In the genomic region with DNA sequence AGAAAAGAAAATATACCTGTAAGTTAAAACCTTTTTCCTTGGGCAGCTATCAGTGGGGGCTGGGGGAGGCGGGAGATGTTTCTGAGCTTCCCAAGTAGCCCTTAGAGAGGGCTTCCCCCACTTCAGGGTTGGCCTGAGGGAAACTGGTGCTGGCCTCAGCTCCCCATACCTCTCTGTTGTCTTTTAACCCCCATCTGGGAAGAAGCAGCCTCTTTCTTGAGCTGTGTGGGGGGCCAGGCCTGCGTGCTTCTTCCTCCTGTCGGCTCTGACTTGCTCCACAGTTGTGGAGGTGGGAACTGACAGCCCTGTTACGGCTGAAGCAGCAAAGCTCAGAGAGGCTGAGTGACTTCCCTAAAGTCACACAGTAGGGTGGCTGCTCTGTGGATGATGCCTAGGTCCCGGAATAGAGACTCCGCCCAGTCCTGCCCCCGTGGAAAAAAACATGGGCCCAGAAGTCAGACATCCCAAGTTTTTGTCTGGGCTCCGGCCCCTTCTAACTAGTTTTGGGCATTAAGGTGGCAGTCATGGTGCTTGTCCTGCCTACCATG, we compare ENCODE assay signal across 30 cellular contexts.
"Had no signal": no experiment of that assay in that cellular context is flagged by ENCODE, and none has a peak within 500 bp of the region (broad histone marks: within the 10 kb centered on the region; RNA-seq: fewer than 3 reads in every experiment).

No MANE protein-coding gene starts in this region.

- DNase-seq: naive B cell; naive thymus-derived CD8-positive, alpha-beta T cell; nephron progenitor cell; nucleus accumbens; pancreas; right cardiac atrium; spleen; stimulated activated CD4-positive, alpha-beta T cell treated with anti-CD3 and anti-CD28 coated beads, Interleukin-12 subunit alpha, Interleukin-12 subunit beta, amount 100 ng/mL, for 4 hours; stimulated activated CD4-positive, alpha-beta T cell treated with anti-CD3 and anti-CD28 coated beads, Interleukin-1b, Interleukin-23, amount 100 ng/mL, for 48 hours; stimulated activated CD4-positive, alpha-beta T cell treated with anti-CD3 and anti-CD28 coated beads, Interleukin-4, amount 100 ng/mL, for 1 hour; stimulated activated CD4-positive, alpha-beta T cell treated with anti-CD3 and anti-CD28 coated beads, Interleukin-4, amount 100 ng/mL, for 4 hours; stimulated activated CD8-positive, alpha-beta memory T cell treated with anti-CD3 and anti-CD28 coated beads, Interleukin-4, amount 100 ng/mL, for 48 hours; stimulated activated naive CD4-positive, alpha-beta T cell; stimulated activated naive CD8-positive, alpha-beta T cell treated with anti-CD3 and anti-CD28 coated beads, Interleukin-15, Interleukin-2, amounts not matched to agents 100 U/mL and 50 U/mL, for 24 hours; stomach; thyroid gland; trophoblast cell; upper lobe of left lung; uterus had no signal

- H3K4me1 ChIP-seq: pancreas, psoas muscle, spleen, upper lobe of left lung, uterus had no signal

- FAIRE-seq: pancreas had no signal

- H3K4me3 Mint-ChIP-seq: naive B cell; naive thymus-derived CD8-positive, alpha-beta T cell; natural killer cell treated with Interleukin-12 subunit alpha and Interleukin-12 subunit beta and Interleukin-15 and Interleukin-18, amount 100 ng/mL, for 72 hours; nephron progenitor cell; neural crest cell; stimulated activated memory B cell treated with anti-CD40 and anti-IgM and Interleukin-4, amounts not matched to agents 10 μg/mL and 1 μg/mL and 100 μg/mL, for 72 hours had no signal

- ATAC-seq: naive thymus-derived CD8-positive, alpha-beta T cell; natural killer cell treated with Interleukin-12 subunit alpha and Interleukin-12 subunit beta and Interleukin-15 and Interleukin-18, amount 100 ng/mL, for 72 hours; pancreas; psoas muscle; right cardiac atrium; sciatic nerve; stimulated activated memory B cell treated with anti-CD40 and anti-IgM and Interleukin-4, amounts not matched to agents 10 μg/mL and 1 μg/mL and 100 μg/mL, for 72 hours; stimulated activated naive CD8-positive, alpha-beta T cell treated with anti-CD3 and anti-CD28 coated beads, Interleukin-15, Interleukin-2, amounts not matched to agents 100 U/mL and 50 U/mL, for 24 hours had no signal

- H3K36me3 ChIP-seq: neutrophil, pancreas, spleen, stomach, thoracic aorta, thyroid gland, tibial nerve, upper lobe of left lung, uterus had no signal

- H3K4me3 ChIP-seq: pancreas, psoas muscle, skin epidermis, smooth muscle cell, spleen, stomach, thoracic aorta, thyroid gland, tibial nerve, upper lobe of left lung, uterus had no signal

- H3K4me1 Mint-ChIP-seq: naive B cell; naive thymus-derived CD8-positive, alpha-beta T cell; neural crest cell; stimulated activated memory B cell treated with anti-CD40 and anti-IgM and Interleukin-4, amounts not matched to agents 10 μg/mL and 1 μg/mL and 100 μg/mL, for 72 hours had no signal

- H3K9me3 ChIP-seq: neutrophil, pancreas, psoas muscle, spleen, stomach, thoracic aorta, thyroid gland, tibial nerve, upper lobe of left lung, uterus had no signal

- H3K4me2 ChIP-seq: smooth muscle cell had no signal

- H3K27me3 ChIP-seq: neutrophil, pancreas, spleen, stomach, thyroid gland, tibial nerve, upper lobe of left lung, uterus had no signal

- H3K27ac Mint-ChIP-seq: natural killer cell treated with Interleukin-12 subunit alpha and Interleukin-12 subunit beta and Interleukin-15 and Interleukin-18, amount 100 ng/mL, for 72 hours; nephron progenitor cell; progenitor cell of endocrine pancreas; stimulated activated memory B cell treated with anti-CD40 and anti-IgM and Interleukin-4, amounts not matched to agents 10 μg/mL and 1 μg/mL and 100 μg/mL, for 72 hours had no signal

- H3K27ac ChIP-seq: neutrophil, pancreas, psoas muscle, skin epidermis, spleen, thyroid gland, tibial nerve, upper lobe of left lung, uterus had no signal

- H3K9me3 Mint-ChIP-seq: naive B cell; naive thymus-derived CD8-positive, alpha-beta T cell; natural killer cell treated with Interleukin-12 subunit alpha and Interleukin-12 subunit beta and Interleukin-15 and Interleukin-18, amount 100 ng/mL, for 72 hours; nephron progenitor cell; neural crest cell; stimulated activated memory B cell treated with anti-CD40 and anti-IgM and Interleukin-4, amounts not matched to agents 10 μg/mL and 1 μg/mL and 100 μg/mL, for 72 hours had no signal

- H3K36me3 Mint-ChIP-seq: naive B cell; naive thymus-derived CD8-positive, alpha-beta T cell; natural killer cell treated with Interleukin-12 subunit alpha and Interleukin-12 subunit beta and Interleukin-15 and Interleukin-18, amount 100 ng/mL, for 72 hours; stimulated activated memory B cell treated with anti-CD40 and anti-IgM and Interleukin-4, amounts not matched to agents 10 μg/mL and 1 μg/mL and 100 μg/mL, for 72 hours had no signal
